1 cellular context compared by ENCODE assay signal in the genomic region with DNA sequence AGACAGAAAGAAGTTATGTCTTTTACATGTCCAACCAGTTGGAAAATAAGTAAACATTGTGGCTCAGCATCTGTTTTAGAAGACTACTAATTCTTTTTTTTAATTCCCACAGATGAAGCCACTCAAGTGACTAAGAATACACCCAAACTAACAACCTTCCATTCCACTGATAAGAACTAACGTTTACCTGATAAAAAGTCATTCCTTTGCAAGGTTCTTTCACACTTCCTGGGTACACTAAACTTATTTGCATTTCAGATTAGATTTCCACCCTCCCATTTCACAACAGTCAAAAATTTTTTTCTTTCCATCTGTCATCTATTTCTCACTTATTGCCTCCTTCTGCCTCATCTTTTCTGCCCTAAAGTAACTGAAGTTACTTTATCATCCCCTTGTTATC.
TF ChIP-seq lines count a peak whose summit lies in the region.

No MANE protein-coding gene starts in this region.

TF ChIP-seq in WTC11, 78 proteins besides CTCF, POLR2A, EP300 and RAD21:
- no peak for TF ChIP-seq FOXP1 (CRISPR knock-in tag; IDR thresholded peaks at IDR 0.05; ENCODE audit: borderline replicate concordance)
- no peak for TF ChIP-seq GRHL2 (CRISPR knock-in tag; IDR thresholded peaks at IDR 0.05; ENCODE audit: insufficient replicate concordance, severe bottlenecking)
- TF ChIP-seq, protein P1, sequence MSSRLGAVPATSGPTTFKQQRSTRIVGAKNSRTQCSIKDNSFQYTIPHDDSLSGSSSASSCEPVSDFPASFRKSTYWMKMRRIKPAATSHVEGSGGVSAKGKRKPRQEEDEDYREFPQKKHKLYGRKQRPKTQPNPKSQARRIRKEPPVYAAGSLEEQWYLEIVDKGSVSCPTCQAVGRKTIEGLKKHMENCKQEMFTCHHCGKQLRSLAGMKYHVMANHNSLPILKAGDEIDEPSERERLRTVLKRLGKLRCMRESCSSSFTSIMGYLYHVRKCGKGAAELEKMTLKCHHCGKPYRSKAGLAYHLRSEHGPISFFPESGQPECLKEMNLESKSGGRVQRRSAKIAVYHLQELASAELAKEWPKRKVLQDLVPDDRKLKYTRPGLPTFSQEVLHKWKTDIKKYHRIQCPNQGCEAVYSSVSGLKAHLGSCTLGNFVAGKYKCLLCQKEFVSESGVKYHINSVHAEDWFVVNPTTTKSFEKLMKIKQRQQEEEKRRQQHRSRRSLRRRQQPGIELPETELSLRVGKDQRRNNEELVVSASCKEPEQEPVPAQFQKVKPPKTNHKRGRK (CRISPR knock-in tag; IDR thresholded peaks at IDR 0.05; ENCODE audit: borderline replicate concordance) = no peak
- TF ChIP-seq, protein P2, sequence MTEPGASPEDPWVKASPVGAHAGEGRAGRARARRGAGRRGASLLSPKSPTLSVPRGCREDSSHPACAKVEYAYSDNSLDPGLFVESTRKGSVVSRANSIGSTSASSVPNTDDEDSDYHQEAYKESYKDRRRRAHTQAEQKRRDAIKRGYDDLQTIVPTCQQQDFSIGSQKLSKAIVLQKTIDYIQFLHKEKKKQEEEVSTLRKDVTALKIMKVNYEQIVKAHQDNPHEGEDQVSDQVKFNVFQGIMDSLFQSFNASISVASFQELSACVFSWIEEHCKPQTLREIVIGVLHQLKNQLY (CRISPR knock-in tag; IDR thresholded peaks at IDR 0.05) = no peak
- no peak for TF ChIP-seq JUN (CRISPR knock-in tag; IDR thresholded peaks at IDR 0.05)
- no peak for TF ChIP-seq SMAD3 (CRISPR knock-in tag; IDR thresholded peaks at IDR 0.05; ENCODE audit: borderline replicate concordance)
- TF ChIP-seq, protein P3, sequence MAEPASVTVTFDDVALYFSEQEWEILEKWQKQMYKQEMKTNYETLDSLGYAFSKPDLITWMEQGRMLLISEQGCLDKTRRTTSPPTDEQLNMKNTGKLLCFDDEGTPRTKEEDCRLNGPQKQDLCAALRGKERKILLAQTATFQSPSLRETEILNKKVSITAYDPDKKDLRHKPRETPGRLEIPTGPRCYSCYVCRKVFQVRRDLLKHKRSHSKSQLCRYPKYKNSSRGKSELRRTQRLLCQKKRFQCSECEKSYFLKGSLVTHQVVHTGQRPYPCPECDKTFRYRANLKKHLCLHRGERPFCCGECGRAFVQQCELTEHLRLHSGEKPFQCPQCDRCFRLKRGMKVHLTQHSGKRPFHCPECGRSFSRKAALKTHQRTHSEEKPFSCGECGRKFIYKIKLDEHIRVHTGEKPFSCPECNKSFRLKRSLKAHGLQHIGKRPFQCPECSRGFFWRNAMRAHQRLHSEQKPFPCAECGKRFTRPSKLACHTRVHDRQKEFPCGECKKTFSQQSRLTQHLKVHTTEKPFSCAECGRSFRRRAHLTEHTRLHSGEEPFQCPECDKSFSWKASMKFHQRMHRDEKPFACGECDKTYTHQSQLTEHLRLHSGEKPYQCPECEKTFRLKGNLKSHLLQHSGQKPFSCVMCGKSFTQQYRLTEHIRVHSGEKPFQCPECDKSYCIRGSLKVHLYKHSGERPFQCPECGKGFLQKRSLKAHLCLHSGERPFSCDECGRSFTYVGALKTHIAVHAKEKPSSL (CRISPR knock-in tag; conservative IDR thresholded peaks at IDR 0.05) = no peak
- TF ChIP-seq, protein P4, sequence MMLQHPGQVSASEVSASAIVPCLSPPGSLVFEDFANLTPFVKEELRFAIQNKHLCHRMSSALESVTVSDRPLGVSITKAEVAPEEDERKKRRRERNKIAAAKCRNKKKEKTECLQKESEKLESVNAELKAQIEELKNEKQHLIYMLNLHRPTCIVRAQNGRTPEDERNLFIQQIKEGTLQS (CRISPR knock-in tag; conservative IDR thresholded peaks at IDR 0.05) = no peak
- no peak for TF ChIP-seq PRRX2 (CRISPR knock-in tag; IDR thresholded peaks at IDR 0.05)
- TF ChIP-seq ETV6 (CRISPR knock-in tag; IDR thresholded peaks at IDR 0.05) = no peak
- TF ChIP-seq, protein P5, sequence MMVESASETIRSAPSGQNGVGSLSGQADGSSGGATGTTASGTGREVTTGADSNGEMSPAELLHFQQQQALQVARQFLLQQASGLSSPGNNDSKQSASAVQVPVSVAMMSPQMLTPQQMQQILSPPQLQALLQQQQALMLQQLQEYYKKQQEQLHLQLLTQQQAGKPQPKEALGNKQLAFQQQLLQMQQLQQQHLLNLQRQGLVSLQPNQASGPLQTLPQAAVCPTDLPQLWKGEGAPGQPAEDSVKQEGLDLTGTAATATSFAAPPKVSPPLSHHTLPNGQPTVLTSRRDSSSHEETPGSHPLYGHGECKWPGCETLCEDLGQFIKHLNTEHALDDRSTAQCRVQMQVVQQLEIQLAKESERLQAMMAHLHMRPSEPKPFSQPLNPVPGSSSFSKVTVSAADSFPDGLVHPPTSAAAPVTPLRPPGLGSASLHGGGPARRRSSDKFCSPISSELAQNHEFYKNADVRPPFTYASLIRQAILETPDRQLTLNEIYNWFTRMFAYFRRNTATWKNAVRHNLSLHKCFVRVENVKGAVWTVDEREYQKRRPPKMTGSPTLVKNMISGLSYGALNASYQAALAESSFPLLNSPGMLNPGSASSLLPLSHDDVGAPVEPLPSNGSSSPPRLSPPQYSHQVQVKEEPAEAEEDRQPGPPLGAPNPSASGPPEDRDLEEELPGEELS (CRISPR knock-in tag; IDR thresholded peaks at IDR 0.05) = no peak
- TF ChIP-seq, protein P6, sequence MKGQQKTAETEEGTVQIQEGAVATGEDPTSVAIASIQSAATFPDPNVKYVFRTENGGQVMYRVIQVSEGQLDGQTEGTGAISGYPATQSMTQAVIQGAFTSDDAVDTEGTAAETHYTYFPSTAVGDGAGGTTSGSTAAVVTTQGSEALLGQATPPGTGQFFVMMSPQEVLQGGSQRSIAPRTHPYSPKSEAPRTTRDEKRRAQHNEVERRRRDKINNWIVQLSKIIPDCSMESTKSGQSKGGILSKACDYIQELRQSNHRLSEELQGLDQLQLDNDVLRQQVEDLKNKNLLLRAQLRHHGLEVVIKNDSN (CRISPR knock-in tag; IDR thresholded peaks at IDR 0.05) = no peak
- no peak for TF ChIP-seq ZNF317 (CRISPR knock-in tag; IDR thresholded peaks at IDR 0.05; ENCODE audit: borderline replicate concordance, low read depth)
- TF ChIP-seq, protein P7, sequence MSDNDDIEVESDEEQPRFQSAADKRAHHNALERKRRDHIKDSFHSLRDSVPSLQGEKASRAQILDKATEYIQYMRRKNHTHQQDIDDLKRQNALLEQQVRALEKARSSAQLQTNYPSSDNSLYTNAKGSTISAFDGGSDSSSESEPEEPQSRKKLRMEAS (CRISPR knock-in tag; IDR thresholded peaks at IDR 0.05) = no peak
- TF ChIP-seq ZNF423 (CRISPR knock-in tag; IDR thresholded peaks at IDR 0.05) = no peak
- TF ChIP-seq, protein P8, sequence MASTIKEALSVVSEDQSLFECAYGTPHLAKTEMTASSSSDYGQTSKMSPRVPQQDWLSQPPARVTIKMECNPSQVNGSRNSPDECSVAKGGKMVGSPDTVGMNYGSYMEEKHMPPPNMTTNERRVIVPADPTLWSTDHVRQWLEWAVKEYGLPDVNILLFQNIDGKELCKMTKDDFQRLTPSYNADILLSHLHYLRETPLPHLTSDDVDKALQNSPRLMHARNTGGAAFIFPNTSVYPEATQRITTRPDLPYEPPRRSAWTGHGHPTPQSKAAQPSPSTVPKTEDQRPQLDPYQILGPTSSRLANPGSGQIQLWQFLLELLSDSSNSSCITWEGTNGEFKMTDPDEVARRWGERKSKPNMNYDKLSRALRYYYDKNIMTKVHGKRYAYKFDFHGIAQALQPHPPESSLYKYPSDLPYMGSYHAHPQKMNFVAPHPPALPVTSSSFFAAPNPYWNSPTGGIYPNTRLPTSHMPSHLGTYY (CRISPR knock-in tag; IDR thresholded peaks at IDR 0.05) = no peak
- no peak for TF ChIP-seq MXD4 (CRISPR knock-in tag; IDR thresholded peaks at IDR 0.05; ENCODE audit: borderline replicate concordance)
- TF ChIP-seq, protein P9, sequence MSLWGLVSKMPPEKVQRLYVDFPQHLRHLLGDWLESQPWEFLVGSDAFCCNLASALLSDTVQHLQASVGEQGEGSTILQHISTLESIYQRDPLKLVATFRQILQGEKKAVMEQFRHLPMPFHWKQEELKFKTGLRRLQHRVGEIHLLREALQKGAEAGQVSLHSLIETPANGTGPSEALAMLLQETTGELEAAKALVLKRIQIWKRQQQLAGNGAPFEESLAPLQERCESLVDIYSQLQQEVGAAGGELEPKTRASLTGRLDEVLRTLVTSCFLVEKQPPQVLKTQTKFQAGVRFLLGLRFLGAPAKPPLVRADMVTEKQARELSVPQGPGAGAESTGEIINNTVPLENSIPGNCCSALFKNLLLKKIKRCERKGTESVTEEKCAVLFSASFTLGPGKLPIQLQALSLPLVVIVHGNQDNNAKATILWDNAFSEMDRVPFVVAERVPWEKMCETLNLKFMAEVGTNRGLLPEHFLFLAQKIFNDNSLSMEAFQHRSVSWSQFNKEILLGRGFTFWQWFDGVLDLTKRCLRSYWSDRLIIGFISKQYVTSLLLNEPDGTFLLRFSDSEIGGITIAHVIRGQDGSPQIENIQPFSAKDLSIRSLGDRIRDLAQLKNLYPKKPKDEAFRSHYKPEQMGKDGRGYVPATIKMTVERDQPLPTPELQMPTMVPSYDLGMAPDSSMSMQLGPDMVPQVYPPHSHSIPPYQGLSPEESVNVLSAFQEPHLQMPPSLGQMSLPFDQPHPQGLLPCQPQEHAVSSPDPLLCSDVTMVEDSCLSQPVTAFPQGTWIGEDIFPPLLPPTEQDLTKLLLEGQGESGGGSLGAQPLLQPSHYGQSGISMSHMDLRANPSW (CRISPR knock-in tag; conservative IDR thresholded peaks at IDR 0.05; ENCODE audit: low read depth) = no peak
- TF ChIP-seq, protein P10, sequence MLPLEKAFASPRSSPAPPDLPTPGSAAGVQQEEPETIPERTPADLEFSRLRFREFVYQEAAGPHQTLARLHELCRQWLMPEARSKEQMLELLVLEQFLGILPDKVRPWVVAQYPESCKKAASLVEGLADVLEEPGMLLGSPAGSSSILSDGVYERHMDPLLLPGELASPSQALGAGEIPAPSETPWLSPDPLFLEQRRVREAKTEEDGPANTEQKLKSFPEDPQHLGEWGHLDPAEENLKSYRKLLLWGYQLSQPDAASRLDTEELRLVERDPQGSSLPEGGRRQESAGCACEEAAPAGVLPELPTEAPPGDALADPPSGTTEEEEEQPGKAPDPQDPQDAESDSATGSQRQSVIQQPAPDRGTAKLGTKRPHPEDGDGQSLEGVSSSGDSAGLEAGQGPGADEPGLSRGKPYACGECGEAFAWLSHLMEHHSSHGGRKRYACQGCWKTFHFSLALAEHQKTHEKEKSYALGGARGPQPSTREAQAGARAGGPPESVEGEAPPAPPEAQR (CRISPR knock-in tag; IDR thresholded peaks at IDR 0.05) = no peak
- no peak for TF ChIP-seq FOXK1 (CRISPR knock-in tag; IDR thresholded peaks at IDR 0.05)
